8 cellular contexts compared by ENCODE assay signal in genomic region chr1:111619635-111620411, GRCh38. TPM values are rescaled to one million over a fixed set of nuclear protein-coding genes. Genes with fewer than 3 reads are reported as not detected.
DNase-seq lines count a peak whose midpoint lies in the region; ATAC-seq and TF ChIP-seq lines count a peak whose summit lies in the region.

RAP1A (plus strand) TSS chr1:111619789; CDS start chr1:111691361, 71,572 bp downstream.

- H3K4me3 Mint-ChIP-seq in type B pancreatic cell = peak within 1 kb of the TSS; percentile 92

- no peaks in the 10 kb centered on the region for H3K9me3 Mint-ChIP-seq in type B pancreatic cell

- H3K27me3 Mint-ChIP-seq in type B pancreatic cell = no peaks in the 10 kb centered on the region

- H3K27ac Mint-ChIP-seq in type B pancreatic cell = peak within 1 kb of the TSS; percentile 77

- ATAC-seq in HG02840 (IDR thresholded peaks at IDR 0.05; ENCODE audit: low FRiP score, unreplicated experiment) = peak; percentile 59
- peak; percentile 98 for ATAC-seq in left cardiac atrium

- peaks cover 31% of the 10 kb centered on the region for H3K4me1 Mint-ChIP-seq in type B pancreatic cell (ENCODE audit: unreplicated experiment)

- no peaks in the 10 kb centered on the region for H3K36me3 Mint-ChIP-seq in type B pancreatic cell

- intact Hi-C loops in left cardiac atrium (cut with DNase I) (loop anchor here in 1 of 2 donors (1.0 to 10.0 kb wide), 2 partner anchors 27 to 105 kb away; no protein-coding TSS in a partner anchor), posterior vena cava (cut with DNase I) (no loop called here)

- DNase-seq in GM12864 (ENCODE audit: low read depth) (no peak), NCI-H1694 treated with DMSO at 0.1 percent for 48 hours (lab: John Stamatoyannopoulos, UW) (peak; percentile 78), T-helper 2 cell (peak; percentile 80 to 96 (median 94)), amygdala (lab: John Stamatoyannopoulos, UW) (peak; percentile 35 to 96 (median 88)), left cardiac atrium (peak; percentile 96), posterior vena cava (ENCODE audit: low spot score) (peak; percentile 98), type B pancreatic cell (ENCODE audit: extremely low spot score, unreplicated experiment) (peak; percentile 95)

- no peak for TF ChIP-seq CTCF in GM12864 (IDR thresholded peaks at IDR 0.05; ENCODE audit: low read depth, low read length, missing control alignments)
- TF ChIP-seq CTCF in type B pancreatic cell (conservative IDR thresholded peaks at IDR 0.05) = no peak

- peak within 1 kb of the TSS; percentile 94 for H3K4me3 ChIP-seq in GM12864 (ENCODE audit: low read depth, low read length)

RNA-seq across cellular contexts. Expression of gene RAP1A, which starts in this region (rescaled TPM):
- 100 to 1,000 TPM in 1 of 2 donors, 10 to 100 TPM in 1; 84.2 to 103 TPM for total RNA-seq in left cardiac atrium
- total RNA-seq in posterior vena cava = 100 to 1,000 TPM; 187 to 227 TPM
- 42.3 and 58.0 TPM in 2 replicates for total RNA-seq in type B pancreatic cell (ENCODE audit: low replicate concordance)
